9 cellular contexts compared by ENCODE assay signal in the genomic region with DNA sequence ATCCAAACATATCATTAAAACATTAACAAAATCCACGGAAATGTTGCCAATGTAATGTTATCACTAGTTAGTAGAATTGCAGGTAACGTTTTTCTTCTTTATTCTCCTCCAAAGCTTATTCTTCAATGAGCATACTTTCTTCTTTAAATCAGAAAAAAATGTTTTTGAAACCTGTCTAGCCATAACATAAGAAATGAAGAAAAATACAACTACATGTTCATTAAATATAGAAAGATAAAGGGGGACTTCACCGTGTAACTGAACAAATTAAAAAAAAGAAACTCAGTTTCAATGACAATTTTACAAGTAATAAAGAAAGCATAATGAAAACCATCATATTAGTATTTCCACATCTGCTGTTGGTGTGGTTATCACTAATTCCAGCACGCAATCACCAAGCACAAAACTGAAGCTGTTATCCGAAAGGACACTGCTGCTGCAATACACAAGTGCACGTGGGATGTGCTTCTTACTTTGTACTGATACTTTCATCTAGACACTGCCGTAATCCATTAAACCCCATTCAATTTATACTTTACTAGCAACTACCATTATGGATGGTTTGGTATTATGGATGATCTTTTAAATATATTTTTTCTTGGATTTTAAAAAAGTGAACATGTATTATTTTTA. TPM values are rescaled to one million over a fixed set of nuclear protein-coding genes. Genes with fewer than 3 reads are reported as not detected.
DNase-seq lines count a peak whose midpoint lies in the region; ATAC-seq lines count a peak whose summit lies in the region.
"Had no signal": no experiment of that assay in that cellular context is flagged by ENCODE, and none has a peak within 500 bp of the region (broad histone marks: within the 10 kb centered on the region; RNA-seq: fewer than 3 reads in every experiment).

No MANE protein-coding gene starts in this region.

- H3K27ac Mint-ChIP-seq in IgD-negative memory B cell = peak overlapping the region; percentile 79 to 98 (median 93)
- H3K27ac Mint-ChIP-seq in activated naive CD8-positive, alpha-beta T cell treated with anti-CD3 and anti-CD28 coated beads for 36 hours = peak overlapping the region; percentile 98

- H3K27ac ChIP-seq in mesodermal cell (ENCODE audit: low read depth, low read length, severe bottlenecking) = peak overlapping the region; percentile 100

- 92 to 100% methylated on average over 2 of the region's 7 CpGs for WGBS in mesodermal cell (ENCODE audit: insufficient coverage in 2 of 2), 2 experiments

- no peak overlapping the region for H3K4me3 ChIP-seq in mesodermal cell (ENCODE audit: extremely low read depth, insufficient read depth, low read length, poor library complexity, severe bottlenecking)

- DNase-seq in AML-193 (lab: John Stamatoyannopoulos, UW) (peak; percentile 8 to 19), NCI-H187 treated with DMSO at 0.1 percent for 48 hours (lab: John Stamatoyannopoulos, UW) (no peak)
- DNase-seq in activated naive CD8-positive, alpha-beta T cell treated with anti-CD3 and anti-CD28 coated beads for 36 hours = no peak
- DNase-seq: NCI-H1930 had no signal

- H3K9me3 Mint-ChIP-seq in IgD-negative memory B cell = no peaks in the 10 kb centered on the region
- peaks cover 2% of the 10 kb centered on the region for H3K9me3 Mint-ChIP-seq in activated naive CD8-positive, alpha-beta T cell treated with anti-CD3 and anti-CD28 coated beads for 36 hours

- no peaks in the 10 kb centered on the region for H3K9me3 ChIP-seq in mesodermal cell (ENCODE audit: control insufficient read depth, low read length)

- H3K4me1 Mint-ChIP-seq in IgD-negative memory B cell = peaks cover 27 to 48% (median 48%) of the 10 kb centered on the region in 3 donors
- peaks cover 84% of the 10 kb centered on the region for H3K4me1 Mint-ChIP-seq in activated naive CD8-positive, alpha-beta T cell treated with anti-CD3 and anti-CD28 coated beads for 36 hours

- no peak for ATAC-seq in HG03521 (IDR thresholded peaks at IDR 0.05; ENCODE audit: unreplicated experiment)
- no peak for ATAC-seq in GM19035 (IDR thresholded peaks at IDR 0.05; ENCODE audit: unreplicated experiment)
- ATAC-seq in GM18909 (IDR thresholded peaks at IDR 0.05; ENCODE audit: poor library complexity, unreplicated experiment) = no peak

- no peaks in the 10 kb centered on the region for H3K36me3 ChIP-seq in mesodermal cell (ENCODE audit: control insufficient read depth, insufficient read depth, low read length)

- no peaks in the 10 kb centered on the region for H3K27me3 Mint-ChIP-seq in IgD-negative memory B cell
- H3K27me3 Mint-ChIP-seq in activated naive CD8-positive, alpha-beta T cell treated with anti-CD3 and anti-CD28 coated beads for 36 hours = no peaks in the 10 kb centered on the region

- peaks cover 53% of the 10 kb centered on the region for H3K4me1 ChIP-seq in mesodermal cell (ENCODE audit: control insufficient read depth, insufficient read depth, low read length, poor library complexity, severe bottlenecking)

- H3K36me3 Mint-ChIP-seq in IgD-negative memory B cell = peaks cover 14% of the 10 kb centered on the region
- H3K36me3 Mint-ChIP-seq in activated naive CD8-positive, alpha-beta T cell treated with anti-CD3 and anti-CD28 coated beads for 36 hours = peaks cover 32% of the 10 kb centered on the region

- peak overlapping the region in 1 of 4 donors; percentile 92 for H3K4me3 Mint-ChIP-seq in IgD-negative memory B cell
- peak overlapping the region; percentile 53 for H3K4me3 Mint-ChIP-seq in activated naive CD8-positive, alpha-beta T cell treated with anti-CD3 and anti-CD28 coated beads for 36 hours

RNA-seq across cellular contexts. Expression of a gene that starts 9.6 kb away (rescaled TPM):
- polyA plus RNA-seq in IgD-negative memory B cell = 13.2 TPM
- total RNA-seq in activated naive CD8-positive, alpha-beta T cell treated with anti-CD3 and anti-CD28 coated beads for 36 hours = 10 to 100 TPM; 52.1 to 52.5 TPM
- polyA plus RNA-seq in mesodermal cell (2013, experiment 1 of 2) = 32.4 TPM
- polyA plus RNA-seq in mesodermal cell (2013, experiment 2 of 2) = 32.1 TPM

RNA-seq across cellular contexts. Expression of a gene that starts 36.7 kb away (rescaled TPM):
- polyA plus RNA-seq in IgD-negative memory B cell = 15.6 TPM
- total RNA-seq in activated naive CD8-positive, alpha-beta T cell treated with anti-CD3 and anti-CD28 coated beads for 36 hours = 10 to 100 TPM; 12.4 to 14.3 TPM
- 11.7 TPM for polyA plus RNA-seq in mesodermal cell (2013, experiment 1 of 2)
- 11.5 TPM for polyA plus RNA-seq in mesodermal cell (2013, experiment 2 of 2)

Comparison
In these comparisons a context has a peak if more than half of its experiments do, and no peak if none do; other contexts are left out.
1. DNase-seq: peak in AML-193 (2 of 2); none in activated naive CD8-positive, alpha-beta T cell treated with anti-CD3 and anti-CD28 coated beads for 36 hours (single experiment) and NCI-H187 treated with DMSO at 0.1 percent for 48 hours (single experiment).